1 cellular context compared by ENCODE assay signal in the genomic region with DNA sequence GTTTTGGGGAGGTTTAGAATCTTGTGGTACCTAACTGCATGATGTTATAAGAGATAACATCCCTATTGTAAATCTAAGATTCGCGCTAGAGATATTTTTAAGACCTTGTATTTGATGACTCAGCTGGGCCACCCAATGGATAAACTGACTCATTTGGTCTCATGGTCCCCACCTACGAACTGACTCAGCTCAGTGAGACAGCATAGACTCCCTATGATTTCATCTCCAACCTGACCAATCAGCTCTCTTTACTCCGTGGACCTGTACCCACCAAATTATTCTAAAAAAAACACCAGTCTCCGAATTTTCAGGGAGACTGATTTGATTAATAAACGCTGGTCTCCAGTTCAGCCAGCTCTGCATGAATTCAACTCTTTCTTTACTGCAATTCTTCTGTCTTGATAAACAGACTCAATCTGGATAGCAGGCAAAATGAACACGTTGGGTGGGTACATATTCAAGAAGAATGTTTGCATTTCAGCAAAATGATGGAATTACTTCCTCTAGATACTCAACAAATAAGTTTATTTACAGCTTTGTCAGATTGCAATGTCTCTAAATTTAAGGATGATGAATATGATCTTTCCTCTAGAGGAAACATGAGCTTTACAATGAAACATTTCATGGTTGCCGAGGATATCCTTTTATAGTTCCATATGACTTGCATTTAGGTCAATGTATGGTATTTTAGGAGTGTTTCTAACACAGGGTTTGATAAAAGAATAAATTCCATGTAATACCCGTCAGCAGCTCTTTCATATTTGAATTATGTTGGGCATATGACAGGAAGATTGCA.
TF ChIP-seq lines count a peak whose summit lies in the region.

No MANE protein-coding gene starts in this region.

TF ChIP-seq in SK-N-SH, 30 proteins besides CTCF, POLR2A, EP300 and RAD21 (continued from another document):
- TF ChIP-seq, protein P1, sequence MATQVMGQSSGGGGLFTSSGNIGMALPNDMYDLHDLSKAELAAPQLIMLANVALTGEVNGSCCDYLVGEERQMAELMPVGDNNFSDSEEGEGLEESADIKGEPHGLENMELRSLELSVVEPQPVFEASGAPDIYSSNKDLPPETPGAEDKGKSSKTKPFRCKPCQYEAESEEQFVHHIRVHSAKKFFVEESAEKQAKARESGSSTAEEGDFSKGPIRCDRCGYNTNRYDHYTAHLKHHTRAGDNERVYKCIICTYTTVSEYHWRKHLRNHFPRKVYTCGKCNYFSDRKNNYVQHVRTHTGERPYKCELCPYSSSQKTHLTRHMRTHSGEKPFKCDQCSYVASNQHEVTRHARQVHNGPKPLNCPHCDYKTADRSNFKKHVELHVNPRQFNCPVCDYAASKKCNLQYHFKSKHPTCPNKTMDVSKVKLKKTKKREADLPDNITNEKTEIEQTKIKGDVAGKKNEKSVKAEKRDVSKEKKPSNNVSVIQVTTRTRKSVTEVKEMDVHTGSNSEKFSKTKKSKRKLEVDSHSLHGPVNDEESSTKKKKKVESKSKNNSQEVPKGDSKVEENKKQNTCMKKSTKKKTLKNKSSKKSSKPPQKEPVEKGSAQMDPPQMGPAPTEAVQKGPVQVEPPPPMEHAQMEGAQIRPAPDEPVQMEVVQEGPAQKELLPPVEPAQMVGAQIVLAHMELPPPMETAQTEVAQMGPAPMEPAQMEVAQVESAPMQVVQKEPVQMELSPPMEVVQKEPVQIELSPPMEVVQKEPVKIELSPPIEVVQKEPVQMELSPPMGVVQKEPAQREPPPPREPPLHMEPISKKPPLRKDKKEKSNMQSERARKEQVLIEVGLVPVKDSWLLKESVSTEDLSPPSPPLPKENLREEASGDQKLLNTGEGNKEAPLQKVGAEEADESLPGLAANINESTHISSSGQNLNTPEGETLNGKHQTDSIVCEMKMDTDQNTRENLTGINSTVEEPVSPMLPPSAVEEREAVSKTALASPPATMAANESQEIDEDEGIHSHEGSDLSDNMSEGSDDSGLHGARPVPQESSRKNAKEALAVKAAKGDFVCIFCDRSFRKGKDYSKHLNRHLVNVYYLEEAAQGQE (IDR thresholded peaks at IDR 0.05; ENCODE audit: low read depth, low read length) = no peak
